In genomic region chr1:24199291-24199900, GRCh38 we compare ENCODE assay signal across 8 cellular contexts. TPM values are rescaled to one million over a fixed set of nuclear protein-coding genes. Genes with fewer than 3 reads are reported as not detected.
A peak's percentile ranks its signal among the peaks of the same experiment; 100 is the strongest.
DNase-seq lines count a peak whose midpoint lies in the region; FAIRE-seq lines count a peak whose summit lies in the region.

No MANE protein-coding gene starts in this region.

- no peak overlapping the region for H3K18ac ChIP-seq in mesendoderm (ENCODE audit: low read length)

- no peak overlapping the region for H3K4me3 ChIP-seq in mesendoderm (ENCODE audit: low read length)

- H3K4ac ChIP-seq in mesendoderm (ENCODE audit: low read depth, low read length): no peak overlapping the region

- H2BK15ac ChIP-seq in mesendoderm (replicated peaks; ENCODE audit: low read depth): no peak overlapping the region

- H4K5ac ChIP-seq in mesendoderm (ENCODE audit: low read length): no peak overlapping the region

- H3K27me3 ChIP-seq in mesendoderm (ENCODE audit: insufficient read depth, low read length, poor library complexity): no peaks in the 10 kb centered on the region

- WGBS in mesendoderm (ENCODE audit: extremely low coverage, insufficient coverage, low lambda C conversion rate): no CpG with 5 or more reads among the region's 15 CpGs

- FAIRE-seq in GM19239 (lab: Jason Lieb, UNC): peak; percentile 96

- H4K8ac ChIP-seq in mesendoderm (ENCODE audit: low read depth, low read length): no peak overlapping the region

- no peak overlapping the region for H3K56ac ChIP-seq in mesendoderm (ENCODE audit: low read length)

- no peak overlapping the region for H3K23ac ChIP-seq in mesendoderm (ENCODE audit: low read length)

- H3K9ac ChIP-seq in mesendoderm (ENCODE audit: low read length): no peak overlapping the region

- no peak overlapping the region for H3K27ac ChIP-seq in mesendoderm (ENCODE audit: low read depth, low read length)

- H2AK5ac ChIP-seq in mesendoderm (ENCODE audit: low read length): no peak overlapping the region

- no peaks in the 10 kb centered on the region for H3K79me1 ChIP-seq in mesendoderm (ENCODE audit: low read length)

- no peaks in the 10 kb centered on the region for H3K36me3 ChIP-seq in mesendoderm (ENCODE audit: control insufficient read depth, insufficient read depth, low read length)

- H2BK120ac ChIP-seq in mesendoderm (ENCODE audit: low read depth, low read length): no peak overlapping the region

- H3K79me2 ChIP-seq in mesendoderm (ENCODE audit: control insufficient read depth, insufficient read depth, low read length): no peaks in the 10 kb centered on the region

- peak; percentile 77 for DNase-seq in AG08395 (ENCODE audit: low spot score)
- peak; percentile 62 for DNase-seq in GM19239 (ENCODE audit: insufficient read length, low spot score)
- DNase-seq in NCI-H526 treated with DMSO at 0.1 percent for 48 hours (lab: John Stamatoyannopoulos, UW): peak; percentile 31
- DNase-seq in activated CD4-positive, alpha-beta T cell treated with anti-CD3 and anti-CD28 coated beads, Interleukin-2, amount 50 U/mL, for 48 hours: peak; percentile 74 to 80
- DNase-seq in ecto neural progenitor cell (ENCODE audit: low spot score): peak; percentile 80
- peak; percentile 82 for DNase-seq in mesendoderm
- peak; percentile 57 to 60 for DNase-seq in stimulated activated CD8-positive, alpha-beta memory T cell treated with anti-CD3 and anti-CD28 coated beads, Interleukin-2, amount 100 ng/mL, for 1 hour (ENCODE audit: low read depth in 2 of 2)
- DNase-seq in GOT3 (lab: John Stamatoyannopoulos, UW): no peak

- no peak overlapping the region for H3K4me2 ChIP-seq in mesendoderm (ENCODE audit: low read length)

- no peaks in the 10 kb centered on the region for H3K4me1 ChIP-seq in mesendoderm (ENCODE audit: control insufficient read depth, low read depth, low read length)

- H2BK5ac ChIP-seq in mesendoderm (ENCODE audit: low read length): no peak overlapping the region

RNA-seq across cellular contexts. Expression of gene IFNLR1, which starts 12.3 kb away (rescaled TPM):
- 7.5 TPM for polyA plus RNA-seq in mesendoderm (2013, experiment 1 of 2)
- 6.8 TPM for polyA plus RNA-seq in mesendoderm (2013, experiment 2 of 2)

RNA-seq across cellular contexts. Expression of gene IL22RA1, which starts 56.5 kb away (rescaled TPM):
- 0.14 TPM for polyA plus RNA-seq in mesendoderm (2013, experiment 1 of 2)
- polyA plus RNA-seq in mesendoderm (2013, experiment 2 of 2): 0.11 TPM
